ENCODE assay signal across 18 cellular contexts in genomic region chr6:139145661-139146060, GRCh38. TPM values are rescaled to one million over a fixed set of nuclear protein-coding genes. Genes with fewer than 3 reads are reported as not detected.
DNase-seq lines count a peak whose midpoint lies in the region; ATAC-seq and TF ChIP-seq lines count a peak whose summit lies in the region.
"Had no signal": no experiment of that assay in that cellular context is flagged by ENCODE, and none has a peak within 500 bp of the region (broad histone marks: within the 10 kb centered on the region; RNA-seq: fewer than 3 reads in every experiment).

No MANE protein-coding gene starts in this region.

- H3K9me3 ChIP-seq in Karpas-422 (ENCODE audit: low read length) (no peaks in the 10 kb centered on the region), neutrophil (no peaks in the 10 kb centered on the region), right cardiac atrium (ENCODE audit: control insufficient read depth, low read length) (no peaks in the 10 kb centered on the region), HAP-1 (no peaks in the 10 kb centered on the region)
- H3K9me3 ChIP-seq: thyroid gland had no signal

- in situ Hi-C loops in HAP-1 (cut with MboI; ENCODE audit: low sequenced_read_pairs): no loop called here

- WGBS in right cardiac atrium: 77% methylated on average over 3 of the region's 3 CpGs

- peaks cover 5% of the 10 kb centered on the region; the same call in 1 of the 2 replicates for H4K20me1 ChIP-seq in Karpas-422 (ENCODE audit: insufficient read depth, low read depth, low read length)

- H3K27me3 ChIP-seq in Karpas-422 (ENCODE audit: low read length) (no peaks in the 10 kb centered on the region), neutrophil (no peaks in the 10 kb centered on the region), right cardiac atrium (ENCODE audit: control insufficient read depth, insufficient read depth) (no peaks in the 10 kb centered on the region), HAP-1 (ENCODE audit: low read depth) (no peaks in the 10 kb centered on the region)
- H3K27me3 ChIP-seq: thyroid gland had no signal

- H3K9me3 Mint-ChIP-seq in activated CD4-positive, alpha-beta T cell treated with anti-CD3 and anti-CD28 coated beads for 36 hours (ENCODE audit: low read depth): no peaks in the 10 kb centered on the region
- H3K9me3 Mint-ChIP-seq in activated naive CD8-positive, alpha-beta T cell treated with anti-CD3 and anti-CD28 coated beads for 36 hours: peaks cover 4% of the 10 kb centered on the region

- H3K27ac ChIP-seq in Karpas-422 (ENCODE audit: low read length) (peak overlapping the region; percentile 89), neutrophil (peak overlapping the region; percentile 43), right cardiac atrium (ENCODE audit: low read length) (no peak overlapping the region)
- H3K27ac ChIP-seq: coronary artery, thyroid gland had no signal

- no peaks in the 10 kb centered on the region for H3K27me3 Mint-ChIP-seq in activated CD4-positive, alpha-beta T cell treated with anti-CD3 and anti-CD28 coated beads for 36 hours
- H3K27me3 Mint-ChIP-seq in activated naive CD8-positive, alpha-beta T cell treated with anti-CD3 and anti-CD28 coated beads for 36 hours: no peaks in the 10 kb centered on the region
- H3K27me3 Mint-ChIP-seq: brain had no signal

- POLR2A ChIA-PET in activated CD4-positive, alpha-beta T cell treated with anti-CD3 and anti-CD28 coated beads for 36 hours (lab: Charles Lee): interaction anchor here (0.6 to 3.4 kb wide), 10 partner anchors 8 to 229 kb away, joined by 3 to 13 read pairs (median 6); partner anchors contain the start of genes CITED2, HECA and TXLNB

- peak; percentile 24 for ATAC-seq in activated CD4-positive, alpha-beta T cell treated with anti-CD3 and anti-CD28 coated beads for 36 hours
- no peak for ATAC-seq in right cardiac atrium

- H3K9ac ChIP-seq in Karpas-422 (ENCODE audit: low read length): peak overlapping the region; percentile 60

- peaks cover 54% of the 10 kb centered on the region for H3K36me3 Mint-ChIP-seq in activated CD4-positive, alpha-beta T cell treated with anti-CD3 and anti-CD28 coated beads for 36 hours (ENCODE audit: low read depth)
- peaks cover 46% of the 10 kb centered on the region for H3K36me3 Mint-ChIP-seq in activated naive CD8-positive, alpha-beta T cell treated with anti-CD3 and anti-CD28 coated beads for 36 hours

- H3K36me3 ChIP-seq in Karpas-422 (ENCODE audit: insufficient read depth, low read length) (no peaks in the 10 kb centered on the region), neutrophil (no peaks in the 10 kb centered on the region), HAP-1 (replicated peaks) (no peaks in the 10 kb centered on the region)
- H3K36me3 ChIP-seq: thyroid gland had no signal

- peak overlapping the region; percentile 53 for H3K4me3 Mint-ChIP-seq in activated CD4-positive, alpha-beta T cell treated with anti-CD3 and anti-CD28 coated beads for 36 hours
- H3K4me3 Mint-ChIP-seq in activated naive CD8-positive, alpha-beta T cell treated with anti-CD3 and anti-CD28 coated beads for 36 hours: peak overlapping the region; percentile 55
- H3K4me3 Mint-ChIP-seq: brain had no signal

- CTCF ChIA-PET in activated CD4-positive, alpha-beta T cell treated with anti-CD3 and anti-CD28 coated beads for 36 hours (lab: Charles Lee): interaction anchor here (1.0 to 4.8 kb wide), 10 partner anchors 8 to 228 kb away, joined by 3 to 53 read pairs (median 11); partner anchors contain the start of gene CITED2

- peak overlapping the region; percentile 82 for H3K4me2 ChIP-seq in Karpas-422 (ENCODE audit: low read depth, low read length, poor library complexity, severe bottlenecking)

- peaks cover 79% of the 10 kb centered on the region for H3K4me1 ChIP-seq in Karpas-422 (ENCODE audit: low read length)
- H3K4me1 ChIP-seq in neutrophil (ENCODE audit: control insufficient read depth in 1 of 2, insufficient read depth in 1 of 2, low read depth in 1 of 2, low read length in 1 of 2): peaks cover 21 to 62% of the 10 kb centered on the region in 2 experiments
- H3K4me1 ChIP-seq in right cardiac atrium (ENCODE audit: control insufficient read depth, insufficient read depth, low read length): peaks cover 19% of the 10 kb centered on the region
- H3K4me1 ChIP-seq in HAP-1: peaks cover 2% of the 10 kb centered on the region

- H3K79me2 ChIP-seq in Karpas-422 (ENCODE audit: low read length): peaks cover 97% of the 10 kb centered on the region

- intact Hi-C loops in activated CD4-positive, alpha-beta T cell treated with anti-CD3 and anti-CD28 coated beads for 36 hours (cut with DNase I, micrococcal nuclease): loop anchor here (1.0 to 5.0 kb wide), 5 partner anchors 8 to 1318 kb away; no protein-coding TSS in a partner anchor
- intact Hi-C loops in right cardiac atrium (cut with DNase I): no loop called here

- peak overlapping the region; percentile 99 for H3K27ac Mint-ChIP-seq in activated CD4-positive, alpha-beta T cell treated with anti-CD3 and anti-CD28 coated beads for 36 hours
- H3K27ac Mint-ChIP-seq in activated naive CD8-positive, alpha-beta T cell treated with anti-CD3 and anti-CD28 coated beads for 36 hours: peak overlapping the region; percentile 89

- no peak for DNase-seq in activated CD4-positive, alpha-beta T cell treated with anti-CD3 and anti-CD28 coated beads for 36 hours
- no peak for DNase-seq in activated CD4-positive, alpha-beta T cell treated with anti-CD3 and anti-CD28 coated beads, Interleukin-2, amount 50 U/mL, for 4 hours
- DNase-seq in Karpas-422 (peak; percentile 41), right cardiac atrium (no peak), HAP-1 (ENCODE audit: low spot score in 2 of 2) (no peak), DMS 273 treated with DMSO at 0.1 percent for 48 hours (lab: John Stamatoyannopoulos, UW) (no peak)
- no peak for DNase-seq in activated naive CD8-positive, alpha-beta T cell treated with anti-CD3 and anti-CD28 coated beads for 36 hours
- DNase-seq: activated CD4-positive, alpha-beta T cell treated with anti-CD3 and anti-CD28 coated beads for 4 hours; DND-41; hippocampal formation; kidney; NCI-H1105 treated with DMSO at 0.1 percent for 48 hours; NCI-H510A treated with DMSO at 0.1 percent for 48 hours; SHP77; thyroid gland had no signal

- H2AFZ ChIP-seq in Karpas-422 (ENCODE audit: low read length): no peak overlapping the region

- H3K9me2 ChIP-seq in Karpas-422 (replicated peaks; ENCODE audit: insufficient read depth, low read length): no peaks in the 10 kb centered on the region

- TF ChIP-seq CTCF in neutrophil (IDR thresholded peaks at IDR 0.05): no peak

- peak overlapping the region; percentile 52 for H3K4me3 ChIP-seq in Karpas-422 (ENCODE audit: low read length)
- no peak overlapping the region for H3K4me3 ChIP-seq in neutrophil (ENCODE audit: low read depth in 1 of 2, low read length in 1 of 2)
- H3K4me3 ChIP-seq in right cardiac atrium (ENCODE audit: low read length): no peak overlapping the region
- no peak overlapping the region for H3K4me3 ChIP-seq in HAP-1
- H3K4me3 ChIP-seq: coronary artery, thyroid gland had no signal

- peaks cover 93% of the 10 kb centered on the region for H3K4me1 Mint-ChIP-seq in activated CD4-positive, alpha-beta T cell treated with anti-CD3 and anti-CD28 coated beads for 36 hours
- peaks cover 88% of the 10 kb centered on the region for H3K4me1 Mint-ChIP-seq in activated naive CD8-positive, alpha-beta T cell treated with anti-CD3 and anti-CD28 coated beads for 36 hours

RNA-seq across cellular contexts. Expression of gene HECA, which starts 10.8 kb away (rescaled TPM):
- 10 to 100 TPM; 51.6 to 63.4 TPM for total RNA-seq in activated CD4-positive, alpha-beta T cell treated with anti-CD3 and anti-CD28 coated beads for 36 hours
- 68.8 and 90.8 TPM in 2 replicates for total RNA-seq in Karpas-422 (2014; rRNA removed; shearing (Covaris generic); ENCODE audit: low replicate concordance)
- 10 to 100 TPM; 39.2 to 39.9 TPM for total RNA-seq in activated naive CD8-positive, alpha-beta T cell treated with anti-CD3 and anti-CD28 coated beads for 36 hours
- total RNA-seq in right cardiac atrium: 10 to 100 TPM; 43.7 to 50.9 (median 48.1) TPM
- polyA plus RNA-seq in right cardiac atrium: 19.4 TPM

Comparison
In these comparisons a context has a peak if more than half of its experiments do, and no peak if none do; other contexts are left out.
1. intact Hi-C loops: an anchor here in activated CD4-positive, alpha-beta T cell treated with anti-CD3 and anti-CD28 coated beads for 36 hours (1.0 to 5.0 kb wide); none called in right cardiac atrium.